14 cellular contexts compared by ENCODE assay signal in genomic region chr21:43585514-43585913, GRCh38.
DNase-seq lines count a peak whose midpoint lies in the region; TF ChIP-seq lines count a peak whose summit lies in the region.
"Had no signal": no experiment of that assay in that cellular context is flagged by ENCODE, and none has a peak within 500 bp of the region (broad histone marks: within the 10 kb centered on the region; RNA-seq: fewer than 3 reads in every experiment).

No MANE protein-coding gene starts in this region.

- H3K4me1 ChIP-seq in PC-9 (replicated peaks; ENCODE audit: insufficient read depth): peaks cover 38% of the 10 kb centered on the region
- peaks cover 10% of the 10 kb centered on the region for H3K4me1 ChIP-seq in mesenchymal stem cell (ENCODE audit: control insufficient read depth, insufficient read depth, low read depth, low read length)
- H3K4me1 ChIP-seq in testis: peaks cover 18% of the 10 kb centered on the region

- 93% methylated on average over 3 of the region's 4 CpGs for WGBS in mesenchymal stem cell
- WGBS in testis, 2 donors: 82 to 85% methylated on average over 4 of the region's 4 CpGs

- H4K20me1 ChIP-seq in PC-9 (ENCODE audit: insufficient read depth): no peaks in the 10 kb centered on the region

- peaks cover 26% of the 10 kb centered on the region for H3K4me1 Mint-ChIP-seq in endothelial cell (ENCODE audit: unreplicated experiment)
- H3K4me1 Mint-ChIP-seq: CD4-positive, alpha-beta memory T cell had no signal

- no peaks in the 10 kb centered on the region for H3K9me3 Mint-ChIP-seq in endothelial cell (ENCODE audit: unreplicated experiment)
- H3K9me3 Mint-ChIP-seq: CD4-positive, alpha-beta memory T cell; effector memory CD8-positive, alpha-beta T cell; T-helper 1 cell treated with Interleukin-12 subunit alpha and Interleukin-12 subunit beta and Interleukin-4 antibody, amounts not matched to agents 30 μg/mL and 1 μg/mL, for 36 hours had no signal

- peak overlapping the region in 1 of 2 experiments; percentile 89 for H3K18ac ChIP-seq in mesenchymal stem cell (ENCODE audit: low read depth in 1 of 2, low read length in 2 of 2)

- no peaks in the 10 kb centered on the region for H3K79me1 ChIP-seq in mesenchymal stem cell (replicated peaks; ENCODE audit: low read length, poor library complexity, severe bottlenecking)

- no peaks in the 10 kb centered on the region for H3K9me3 ChIP-seq in PC-9 (ENCODE audit: insufficient read depth, low read depth)
- no peaks in the 10 kb centered on the region for H3K9me3 ChIP-seq in mesenchymal stem cell (ENCODE audit: control insufficient read depth, low read length)
- H3K9me3 ChIP-seq in testis: no peaks in the 10 kb centered on the region

- H3F3A ChIP-seq in PC-9 (ENCODE audit: insufficient read depth, low read depth): peaks cover 28% of the 10 kb centered on the region

- H3K36me3 ChIP-seq in PC-9 (ENCODE audit: low read depth): no peaks in the 10 kb centered on the region
- no peaks in the 10 kb centered on the region for H3K36me3 ChIP-seq in mesenchymal stem cell (ENCODE audit: control insufficient read depth in 1 of 2, insufficient read depth in 2 of 2, low read depth in 1 of 2, low read length in 2 of 2)
- H3K36me3 ChIP-seq in testis (ENCODE audit: low read depth, missing control alignments): no peaks in the 10 kb centered on the region

- H3K9ac ChIP-seq in mesenchymal stem cell (ENCODE audit: low read length): no peak overlapping the region

- H4K8ac ChIP-seq in mesenchymal stem cell (ENCODE audit: low read length): peak overlapping the region; percentile 41

- H3K4me2 ChIP-seq in PC-9 (peak overlapping the region; percentile 60), mesenchymal stem cell (ENCODE audit: low read length, poor library complexity, severe bottlenecking) (no peak overlapping the region)

- H2AFZ ChIP-seq in PC-9 (no peak overlapping the region), mesenchymal stem cell (ENCODE audit: low read depth, low read length) (no peak overlapping the region)

- H3K4ac ChIP-seq in mesenchymal stem cell (ENCODE audit: low read depth in 1 of 2, low read length in 2 of 2): peak overlapping the region in 1 of 2 experiments; percentile 17

- peak overlapping the region; percentile 79 for H2BK120ac ChIP-seq in mesenchymal stem cell (ENCODE audit: low read depth, low read length)

- CTCF ChIA-PET in PC-9 (lab: Charles Lee): no interaction called here

- intact Hi-C loops in PC-9 (cut with micrococcal nuclease; ENCODE audit: unreplicated experiment) (no loop called here), testis (cut with DNase I; ENCODE audit: low total_unique reads) (no loop called here)

- no peaks in the 10 kb centered on the region for H3K27me3 Mint-ChIP-seq in endothelial cell (ENCODE audit: unreplicated experiment)

- no peak overlapping the region for H3K14ac ChIP-seq in mesenchymal stem cell (ENCODE audit: low read length in 2 of 2)

- peak overlapping the region; percentile 86 for H2AK5ac ChIP-seq in mesenchymal stem cell (ENCODE audit: low read length, severe bottlenecking)

- H2BK15ac ChIP-seq in mesenchymal stem cell (ENCODE audit: low read depth, poor library complexity, severe bottlenecking): peak overlapping the region; percentile 52

- TF ChIP-seq CTCF in PC-9 (conservative IDR thresholded peaks at IDR 0.05) (no peak), endothelial cell (IDR thresholded peaks at IDR 0.05; ENCODE audit: unreplicated experiment) (no peak), testis (IDR thresholded peaks at IDR 0.05) (no peak)

- H3K27ac ChIP-seq in PC-9: peak overlapping the region; percentile 99
- H3K27ac ChIP-seq in mesenchymal stem cell (ENCODE audit: low read length, poor library complexity, severe bottlenecking): peak overlapping the region; percentile 90
- peak overlapping the region; percentile 12 to 84 for H3K27ac ChIP-seq in testis

- no peak overlapping the region for H3K4me3 Mint-ChIP-seq in endothelial cell (ENCODE audit: unreplicated experiment)
- H3K4me3 Mint-ChIP-seq: CD4-positive, alpha-beta memory T cell; effector memory CD8-positive, alpha-beta T cell; T-helper 1 cell treated with Interleukin-12 subunit alpha and Interleukin-12 subunit beta and Interleukin-4 antibody, amounts not matched to agents 30 μg/mL and 1 μg/mL, for 36 hours had no signal

- no peak for TF ChIP-seq POLR2A in testis (IDR thresholded peaks at IDR 0.05)

- H2BK12ac ChIP-seq in mesenchymal stem cell (ENCODE audit: low read length in 2 of 2): peak overlapping the region; percentile 9 to 86

- no peak overlapping the region for H3K4me3 ChIP-seq in PC-9
- H3K4me3 ChIP-seq in mesenchymal stem cell (ENCODE audit: insufficient read depth in 1 of 2, low read depth in 1 of 2, low read length in 2 of 2): no peak overlapping the region
- H3K4me3 ChIP-seq in testis: no peak overlapping the region

- peak overlapping the region; percentile 95 for H4K91ac ChIP-seq in mesenchymal stem cell (ENCODE audit: low read length)

- H2BK5ac ChIP-seq in mesenchymal stem cell (ENCODE audit: low read depth, low read length, poor library complexity, severe bottlenecking): no peak overlapping the region

- H3K27me3 ChIP-seq in PC-9 (ENCODE audit: insufficient read depth, low read depth): no peaks in the 10 kb centered on the region
- H3K27me3 ChIP-seq in mesenchymal stem cell (ENCODE audit: control insufficient read depth in 1 of 2, insufficient read depth in 1 of 2, low read length in 2 of 2): peaks cover 0 to 6% of the 10 kb centered on the region in 2 experiments
- H3K27me3 ChIP-seq in testis: no peaks in the 10 kb centered on the region

- no peaks in the 10 kb centered on the region for H3K79me2 ChIP-seq in PC-9 (ENCODE audit: low read depth)

- no peak overlapping the region for H3K23ac ChIP-seq in mesenchymal stem cell (ENCODE audit: low read length in 2 of 2)

- POLR2A ChIA-PET in PC-9 (lab: Charles Lee; ENCODE audit: unreplicated experiment): interaction anchor here (0.6 kb wide), 1 partner anchor 12 kb away, joined by 3 read pairs; no protein-coding TSS in a partner anchor

- DNase-seq in PC-9: no peak
- DNase-seq in endothelial cell (ENCODE audit: low spot score): no peak
- no peak for DNase-seq in mesenchymal stem cell
- DNase-seq in testis: no peak
- DNase-seq in activated effector memory CD4-positive, alpha-beta T cell treated with anti-CD3 and anti-CD28 coated beads, Interleukin-2, amount 50 U/mL, for 16 hours: no peak
- no peak for DNase-seq in amygdala (lab: John Stamatoyannopoulos, UW)
- no peak for DNase-seq in NCI-H1105 treated with DMSO at 0.1 percent for 48 hours (lab: John Stamatoyannopoulos, UW)
- no peak for DNase-seq in OCI-M2 (lab: John Stamatoyannopoulos, UW; ENCODE audit: unreplicated experiment)
- DNase-seq: activated CD4-positive, alpha-beta T cell treated with anti-CD3 and anti-CD28 coated beads, Interleukin-2, amount 50 U/mL, for 48 hours; activated naive CD4-positive, alpha-beta T cell treated with anti-CD3 and anti-CD28 coated beads, Interleukin-2, amount 50 U/mL, for 16 hours; effector memory CD8-positive, alpha-beta T cell; NCI-H1694 had no signal

- H3K9me2 ChIP-seq in PC-9 (ENCODE audit: insufficient read depth): no peaks in the 10 kb centered on the region

- no TSS peak for BruUV-seq in PC-9 (replicated peaks; lab: Mats Ljungman, UMichigan)

- peak overlapping the region; percentile 99 for H3K27ac Mint-ChIP-seq in endothelial cell (ENCODE audit: unreplicated experiment)
- H3K27ac Mint-ChIP-seq: CD4-positive, alpha-beta memory T cell; effector memory CD8-positive, alpha-beta T cell; T-helper 1 cell treated with Interleukin-12 subunit alpha and Interleukin-12 subunit beta and Interleukin-4 antibody, amounts not matched to agents 30 μg/mL and 1 μg/mL, for 36 hours had no signal

- no peaks in the 10 kb centered on the region for H3K36me3 Mint-ChIP-seq in endothelial cell (ENCODE audit: low read depth, unreplicated experiment)
- H3K36me3 Mint-ChIP-seq: CD4-positive, alpha-beta memory T cell had no signal

Comparison
In these comparisons a context has a peak if more than half of its experiments do, and no peak if none do; other contexts are left out.
1. H3K27ac ChIP-seq: peak in every context shown above with its lines; median percentile 99 in PC-9; 90 in mesenchymal stem cell; 48 in testis.